24 cellular contexts compared by ENCODE assay signal in genomic region chr11:120024586-120024985, GRCh38.
"Had no signal": no experiment of that assay in that cellular context is flagged by ENCODE, and none has a peak within 500 bp of the region (broad histone marks: within the 10 kb centered on the region; RNA-seq: fewer than 3 reads in every experiment).

No MANE protein-coding gene starts in this region.

- H3K9me3 Mint-ChIP-seq: activated CD8-positive, alpha-beta T cell treated with anti-CD3 and anti-CD28 coated beads for 36 hours; activated naive CD4-positive, alpha-beta T cell treated with anti-CD3 and anti-CD28 coated beads, Interleukin-2, amount 10 ng/mL, durations not matched to agents 7 days and 5 days; activated naive CD8-positive, alpha-beta T cell treated with anti-CD3 and anti-CD28 coated beads for 36 hours; activated T-cell treated with anti-CD3 and anti-CD28 coated beads, Interleukin-2, amount 50 U/mL, for 72 hours; activated T-helper 2 cell treated with anti-CD3 and anti-CD28 coated beads, Interferon-gamma antibody, Interleukin-2, Interleukin-4, amounts not matched to agents 10 μg/mL and 5 μg/mL and 100 μg/mL, durations not matched to agents 14 hours and 24 hours and 36 hours had no signal

- H3K9me3 ChIP-seq: SK-N-SH had no signal

- H3K9ac ChIP-seq: SK-N-SH had no signal

- H3K4me1 Mint-ChIP-seq: activated naive CD4-positive, alpha-beta T cell treated with anti-CD3 and anti-CD28 coated beads, Interleukin-2, amount 10 ng/mL, durations not matched to agents 7 days and 5 days; activated naive CD8-positive, alpha-beta T cell treated with anti-CD3 and anti-CD28 coated beads for 36 hours had no signal

- H3K27ac ChIP-seq: VCaP had no signal

- ATAC-seq: activated CD8-positive, alpha-beta T cell treated with anti-CD3 and anti-CD28 coated beads for 36 hours; activated T-cell treated with anti-CD3 and anti-CD28 coated beads, Interleukin-2, amount 50 U/mL, for 72 hours; Panc1; Right ventricle myocardium inferior had no signal

- H3K27ac Mint-ChIP-seq: activated CD8-positive, alpha-beta T cell treated with anti-CD3 and anti-CD28 coated beads for 36 hours; activated naive CD4-positive, alpha-beta T cell treated with anti-CD3 and anti-CD28 coated beads, Interleukin-2, amount 10 ng/mL, durations not matched to agents 7 days and 5 days; activated naive CD8-positive, alpha-beta T cell treated with anti-CD3 and anti-CD28 coated beads for 36 hours; activated T-cell treated with anti-CD3 and anti-CD28 coated beads, Interleukin-2, amount 50 U/mL, for 72 hours; activated T-helper 2 cell treated with anti-CD3 and anti-CD28 coated beads, Interferon-gamma antibody, Interleukin-2, Interleukin-4, amounts not matched to agents 10 μg/mL and 5 μg/mL and 100 μg/mL, durations not matched to agents 14 hours and 24 hours and 36 hours had no signal

- H3K4me3 Mint-ChIP-seq: activated CD8-positive, alpha-beta T cell treated with anti-CD3 and anti-CD28 coated beads for 36 hours; activated naive CD4-positive, alpha-beta T cell treated with anti-CD3 and anti-CD28 coated beads, Interleukin-2, amount 10 ng/mL, durations not matched to agents 7 days and 5 days; activated naive CD8-positive, alpha-beta T cell treated with anti-CD3 and anti-CD28 coated beads for 36 hours; activated T-cell treated with anti-CD3 and anti-CD28 coated beads, Interleukin-2, amount 50 U/mL, for 72 hours had no signal

- H3K36me3 Mint-ChIP-seq: activated naive CD4-positive, alpha-beta T cell treated with anti-CD3 and anti-CD28 coated beads, Interleukin-2, amount 10 ng/mL, durations not matched to agents 7 days and 5 days; activated naive CD8-positive, alpha-beta T cell treated with anti-CD3 and anti-CD28 coated beads for 36 hours had no signal

- DNase-seq: activated CD4-positive, alpha-beta T cell treated with anti-CD3 and anti-CD28 coated beads for 4 hours; activated CD8-positive, alpha-beta memory T cell treated with anti-CD3 and anti-CD28 coated beads, Interleukin-2, amount 50 U/mL, for 4 hours; activated CD8-positive, alpha-beta T cell treated with anti-CD3 and anti-CD28 coated beads for 36 hours; activated gamma-delta T cell treated with Interleukin-2 at 50 U/mL for 16 hours; activated naive CD4-positive, alpha-beta T cell treated with anti-CD3 and anti-CD28 coated beads, Interleukin-2, amount 10 ng/mL, durations not matched to agents 7 days and 5 days; activated naive CD8-positive, alpha-beta T cell treated with anti-CD3 and anti-CD28 coated beads for 36 hours; activated T-cell treated with anti-CD3 and anti-CD28 coated beads, Interleukin-2, amount 50 U/mL, for 72 hours; Kasumi-1; KBM-7; NCI-H1105 treated with DMSO at 0.1 percent for 48 hours; NCI-H146; NCI-H187 treated with DMSO at 0.1 percent for 48 hours; NCI-H2171; NCI-H2227 treated with DMSO at 0.1 percent for 48 hours; NCI-H526 treated with DMSO at 0.1 percent for 48 hours; NK-92 treated with Interleukin-12 subunit alpha and Interleukin-12 subunit beta, amount 100 ng/mL, for 24 hours; OCI-M1; RPMI8226; SK-N-SH; T-helper 1 cell had no signal

- H3K4me2 ChIP-seq: SK-N-SH had no signal
